11 cellular contexts compared by ENCODE assay signal in genomic region chr11:103529217-103529684, GRCh38.
DNase-seq lines count a peak whose midpoint lies in the region; ATAC-seq, FAIRE-seq and TF ChIP-seq lines count a peak whose summit lies in the region.
"Had no signal": no experiment of that assay in that cellular context is flagged by ENCODE, and none has a peak within 500 bp of the region (broad histone marks: within the 10 kb centered on the region; RNA-seq: fewer than 3 reads in every experiment).

No MANE protein-coding gene starts in this region.

- no peaks in the 10 kb centered on the region for H3K36me3 ChIP-seq in RWPE2 (ENCODE audit: low read depth)

- H3K4me3 ChIP-seq in RWPE2 (ENCODE audit: severe bottlenecking) (no peak overlapping the region), fibroblast of pulmonary artery (replicated peaks; ENCODE audit: low read depth, low read length) (no peak overlapping the region)

- H3K27ac Mint-ChIP-seq in activated CD8-positive, alpha-beta memory T cell treated with anti-CD3 and anti-CD28 coated beads, Interleukin-2, amount 10 ng/mL, durations not matched to agents 7 days and 5 days, result no peak overlapping the region
- H3K27ac Mint-ChIP-seq: nephron progenitor cell had no signal

- no peak for TF ChIP-seq POLR2A in H54 (IDR thresholded peaks at IDR 0.05; ENCODE audit: low read depth, low read length)

- no peak for TF ChIP-seq CTCF in RWPE2 (IDR thresholded peaks at IDR 0.05; ENCODE audit: poor library complexity, severe bottlenecking)
- no peak for TF ChIP-seq CTCF in fibroblast of pulmonary artery (IDR thresholded peaks at IDR 0.05; ENCODE audit: low read length, missing control alignments)

- peak; percentile 84 for ATAC-seq in RWPE2 (ENCODE audit: low read depth)
- no peak for ATAC-seq in activated CD8-positive, alpha-beta memory T cell treated with anti-CD3 and anti-CD28 coated beads, Interleukin-2, amount 10 ng/mL, durations not matched to agents 7 days and 5 days
- ATAC-seq in HG03460 (IDR thresholded peaks at IDR 0.05; ENCODE audit: unreplicated experiment), result no peak

- peak; percentile 7 for DNase-seq in H54 (ENCODE audit: insufficient read length, low spot score)
- DNase-seq in RWPE2 (ENCODE audit: low spot score), result no peak
- DNase-seq in fibroblast of pulmonary artery (ENCODE audit: low read depth), result peak; percentile 63
- peak; percentile 36 for DNase-seq in putamen (ENCODE audit: low spot score)
- no peak for DNase-seq in activated CD8-positive, alpha-beta memory T cell treated with anti-CD3 and anti-CD28 coated beads, Interleukin-2, amount 10 ng/mL, durations not matched to agents 7 days and 5 days
- no peak for DNase-seq in C1 segment of cervical spinal cord (lab: John Stamatoyannopoulos, UW)
- DNase-seq: NCI-H187 treated with DMSO at 0.1 percent for 48 hours, nephron progenitor cell had no signal

- peak; percentile 88 for FAIRE-seq in H54 (lab: Jason Lieb, UNC)
- FAIRE-seq: G401.6 had no signal

- no peaks in the 10 kb centered on the region for H3K36me3 Mint-ChIP-seq in activated CD8-positive, alpha-beta memory T cell treated with anti-CD3 and anti-CD28 coated beads, Interleukin-2, amount 10 ng/mL, durations not matched to agents 7 days and 5 days

- no peaks in the 10 kb centered on the region for H3K27me3 ChIP-seq in RWPE2 (ENCODE audit: insufficient read depth, poor library complexity, severe bottlenecking)

- CTCF ChIA-PET in activated CD8-positive, alpha-beta memory T cell treated with anti-CD3 and anti-CD28 coated beads, Interleukin-2, amount 10 ng/mL, durations not matched to agents 7 days and 5 days (lab: Charles Lee), result no interaction called here

- peaks cover 64% of the 10 kb centered on the region for H3K4me1 ChIP-seq in RWPE2 (ENCODE audit: insufficient read depth, poor library complexity, severe bottlenecking)

- no peaks in the 10 kb centered on the region for H3K9me3 ChIP-seq in RWPE2 (ENCODE audit: severe bottlenecking)

- no peak overlapping the region for H3K4me3 Mint-ChIP-seq in activated CD8-positive, alpha-beta memory T cell treated with anti-CD3 and anti-CD28 coated beads, Interleukin-2, amount 10 ng/mL, durations not matched to agents 7 days and 5 days
- H3K4me3 Mint-ChIP-seq: central memory CD8-positive, alpha-beta T cell; nephron progenitor cell had no signal

- no peaks in the 10 kb centered on the region for H3K9me3 Mint-ChIP-seq in activated CD8-positive, alpha-beta memory T cell treated with anti-CD3 and anti-CD28 coated beads, Interleukin-2, amount 10 ng/mL, durations not matched to agents 7 days and 5 days (ENCODE audit: low read depth)
- H3K9me3 Mint-ChIP-seq: central memory CD8-positive, alpha-beta T cell; nephron progenitor cell had no signal

- peak overlapping the region; percentile 95 for H3K27ac ChIP-seq in RWPE2 (ENCODE audit: poor library complexity, severe bottlenecking)

- peaks cover 13% of the 10 kb centered on the region for H3K27me3 Mint-ChIP-seq in activated CD8-positive, alpha-beta memory T cell treated with anti-CD3 and anti-CD28 coated beads, Interleukin-2, amount 10 ng/mL, durations not matched to agents 7 days and 5 days

- H3K4me1 Mint-ChIP-seq in activated CD8-positive, alpha-beta memory T cell treated with anti-CD3 and anti-CD28 coated beads, Interleukin-2, amount 10 ng/mL, durations not matched to agents 7 days and 5 days, result no peaks in the 10 kb centered on the region
- H3K4me1 Mint-ChIP-seq: central memory CD8-positive, alpha-beta T cell; nephron progenitor cell had no signal

Comparison
In these comparisons a context has a peak if more than half of its experiments do, and no peak if none do; other contexts are left out.
1. DNase-seq: peak in H54 (single experiment), fibroblast of pulmonary artery (single experiment) and putamen (single experiment); none in RWPE2 (single experiment), activated CD8-positive, alpha-beta memory T cell treated with anti-CD3 and anti-CD28 coated beads, Interleukin-2, amount 10 ng/mL, durations not matched to agents 7 days and 5 days (single experiment) and C1 segment of cervical spinal cord (0 of 14).